Comparison of ENCODE assay signal across 23 cellular contexts in genomic region chr6:492178-492577, GRCh38.
DNase-seq lines count a peak whose midpoint lies in the region; ATAC-seq and TF ChIP-seq lines count a peak whose summit lies in the region.
"Had no signal": no experiment of that assay in that cellular context is flagged by ENCODE, and none has a peak within 500 bp of the region (broad histone marks: within the 10 kb centered on the region; RNA-seq: fewer than 3 reads in every experiment).

No MANE protein-coding gene starts in this region.

- H3K9me3 ChIP-seq in HEK293 (ENCODE audit: control insufficient read depth, insufficient read depth, low read depth, low read length) (no peaks in the 10 kb centered on the region), upper lobe of right lung (no peaks in the 10 kb centered on the region)
- H3K9me3 ChIP-seq: right lobe of liver, suprapubic skin had no signal

- ATAC-seq in activated T-cell treated with anti-CD3 and anti-CD28 coated beads, Interleukin-2, amount 50 U/mL, for 4 hours: no peak
- no peak for ATAC-seq in activated T-helper 17 cell treated with anti-CD3 and anti-CD28 coated beads, Interleukin-2, amount 50 U/mL, for 72 hours (replicated peaks)
- ATAC-seq in natural killer cell: no peak
- ATAC-seq in upper lobe of right lung: no peak
- ATAC-seq: right lobe of liver had no signal

- H3K27ac Mint-ChIP-seq in activated T-helper 17 cell treated with anti-CD3 and anti-CD28 coated beads, Interleukin-2, amount 50 U/mL, for 72 hours: peak overlapping the region; percentile 95
- peak overlapping the region; percentile 87 to 92 for H3K27ac Mint-ChIP-seq in natural killer cell
- H3K27ac Mint-ChIP-seq: progenitor cell of endocrine pancreas had no signal

- no peak overlapping the region for H3K4me3 ChIP-seq in HEK293 (ENCODE audit: low read depth, low read length)
- H3K4me3 ChIP-seq in upper lobe of right lung: no peak overlapping the region
- H3K4me3 ChIP-seq: BLaER1 treated with 17β-estradiol and CSF1 and Interleukin-3, amounts not matched to agents 10 nM and 100 nM; left ventricle myocardium inferior; right lobe of liver; suprapubic skin had no signal

- TF ChIP-seq CTCF in HEK293 (tag by site-specific recombination; IDR thresholded peaks at IDR 0.05) (no peak), natural killer cell (IDR thresholded peaks at IDR 0.05) (no peak), upper lobe of right lung (IDR thresholded peaks at IDR 0.05) (no peak)

- H3K27ac ChIP-seq in HEK293 (ENCODE audit: extremely low read depth, low read depth, low read length) (no peak overlapping the region), upper lobe of right lung (no peak overlapping the region)
- H3K27ac ChIP-seq: brain microvascular endothelial cell, KMS-11, left ventricle myocardium inferior, right lobe of liver, suprapubic skin, WERI-Rb-1 had no signal

- H3K36me3 Mint-ChIP-seq in activated T-cell treated with anti-CD3 and anti-CD28 coated beads, Interleukin-2, amount 50 U/mL, for 4 hours (ENCODE audit: insufficient read depth): peaks cover 30% of the 10 kb centered on the region
- peaks cover 100% of the 10 kb centered on the region for H3K36me3 Mint-ChIP-seq in activated T-helper 17 cell treated with anti-CD3 and anti-CD28 coated beads, Interleukin-2, amount 50 U/mL, for 72 hours (ENCODE audit: low read depth)
- H3K36me3 Mint-ChIP-seq in natural killer cell: no peaks in the 10 kb centered on the region

- H3K36me3 ChIP-seq in HEK293 (ENCODE audit: control insufficient read depth in 2 of 2, insufficient read depth in 1 of 2, low read length in 2 of 2) (peaks cover 0 to 19% of the 10 kb centered on the region in 2 experiments), upper lobe of right lung (peaks cover 33% of the 10 kb centered on the region)

- CTCF ChIA-PET in HEK293 (lab: Yijun Ruan, JAX): no interaction called here

- no peaks in the 10 kb centered on the region for H3K27me3 ChIP-seq in upper lobe of right lung
- H3K27me3 ChIP-seq: BLaER1 treated with 17β-estradiol and CSF1 and Interleukin-3, amounts not matched to agents 10 nM and 100 nM; brain microvascular endothelial cell; right lobe of liver; suprapubic skin had no signal

- H3K4me1 ChIP-seq in HEK293 (ENCODE audit: control insufficient read depth, insufficient read depth, low read length): no peaks in the 10 kb centered on the region
- no peaks in the 10 kb centered on the region for H3K4me1 ChIP-seq in upper lobe of right lung
- H3K4me1 ChIP-seq: left ventricle myocardium inferior, right lobe of liver had no signal

- POLR2A ChIA-PET in HEK293 (lab: Yijun Ruan, JAX): no interaction called here

- peaks cover 89% of the 10 kb centered on the region for H3K4me1 Mint-ChIP-seq in activated T-cell treated with anti-CD3 and anti-CD28 coated beads, Interleukin-2, amount 50 U/mL, for 4 hours (ENCODE audit: low read depth)
- H3K4me1 Mint-ChIP-seq in activated T-helper 17 cell treated with anti-CD3 and anti-CD28 coated beads, Interleukin-2, amount 50 U/mL, for 72 hours: peaks cover 63% of the 10 kb centered on the region
- peaks cover 57 to 58% of the 10 kb centered on the region in 2 donors for H3K4me1 Mint-ChIP-seq in natural killer cell

- intact Hi-C loops in natural killer cell (cut with micrococcal nuclease): loop anchor here (5.0 kb wide), 2 partner anchors 60 to 200 kb away; partner anchors contain the start of gene DUSP22
- intact Hi-C loops in upper lobe of right lung (cut with DNase I): no loop called here

- no peaks in the 10 kb centered on the region for H3K27me3 Mint-ChIP-seq in activated T-cell treated with anti-CD3 and anti-CD28 coated beads, Interleukin-2, amount 50 U/mL, for 4 hours (ENCODE audit: low read depth)
- no peaks in the 10 kb centered on the region for H3K27me3 Mint-ChIP-seq in activated T-helper 17 cell treated with anti-CD3 and anti-CD28 coated beads, Interleukin-2, amount 50 U/mL, for 72 hours
- no peaks in the 10 kb centered on the region for H3K27me3 Mint-ChIP-seq in natural killer cell (ENCODE audit: low read depth in 2 of 2)
- H3K27me3 Mint-ChIP-seq: progenitor cell of endocrine pancreas had no signal

- H3K4me3 Mint-ChIP-seq in activated T-cell treated with anti-CD3 and anti-CD28 coated beads, Interleukin-2, amount 50 U/mL, for 4 hours: peak overlapping the region; percentile 45
- peak overlapping the region; percentile 85 for H3K4me3 Mint-ChIP-seq in activated T-helper 17 cell treated with anti-CD3 and anti-CD28 coated beads, Interleukin-2, amount 50 U/mL, for 72 hours
- H3K4me3 Mint-ChIP-seq in natural killer cell: peak overlapping the region; percentile 80

- DNase-seq in activated T-cell treated with anti-CD3 and anti-CD28 coated beads, Interleukin-2, amount 50 U/mL, for 4 hours: no peak
- no peak for DNase-seq in activated T-cell treated with anti-CD3 and anti-CD28 coated beads, Interleukin-2, amount 50 U/mL, for 48 hours
- DNase-seq in natural killer cell (no peak), NK-92 (lab: John Stamatoyannopoulos, UW; ENCODE audit: unreplicated experiment) (no peak), upper lobe of right lung (no peak), DMS79 treated with DMSO at 0.1 percent for 48 hours (lab: John Stamatoyannopoulos, UW) (no peak)
- DNase-seq: activated CD4-positive, alpha-beta T cell treated with anti-CD3 and anti-CD28 coated beads, Interleukin-2, amount 50 U/mL, for 48 hours; amniotic stem cell; brain microvascular endothelial cell; left ventricle myocardium inferior; NCI-H1436; NCI-H2081 treated with DMSO at 0.1 percent for 48 hours; NCI-H748 treated with DMSO at 0.1 percent for 48 hours; right lobe of liver; stimulated activated CD4-positive, alpha-beta T cell treated with anti-CD3 and anti-CD28 coated beads, Interleukin-2, amount 100 ng/mL, for 48 hours; T-helper 9 cell; WERI-Rb-1 had no signal

- H3K9me3 Mint-ChIP-seq in activated T-cell treated with anti-CD3 and anti-CD28 coated beads, Interleukin-2, amount 50 U/mL, for 4 hours: no peaks in the 10 kb centered on the region
- peaks cover 3% of the 10 kb centered on the region for H3K9me3 Mint-ChIP-seq in activated T-helper 17 cell treated with anti-CD3 and anti-CD28 coated beads, Interleukin-2, amount 50 U/mL, for 72 hours
- H3K9me3 Mint-ChIP-seq in natural killer cell: no peaks in the 10 kb centered on the region

TF ChIP-seq in HEK293, 187 proteins besides CTCF, POLR2A, EP300 and RAD21:
- TF ChIP-seq GLI2 (tag by site-specific recombination; IDR thresholded peaks at IDR 0.05; ENCODE audit: borderline replicate concordance, low read depth): no peak
- TF ChIP-seq ZNF140 (tag by site-specific recombination; IDR thresholded peaks at IDR 0.05): peak; percentile 95
TF ChIP-seq in HEK293: peak in this region for 1.
